In genomic region chr2:96760986-96761832, GRCh38 we compare ENCODE assay signal across 8 cellular contexts. TPM values are rescaled to one million over a fixed set of nuclear protein-coding genes. Genes with fewer than 3 reads are reported as not detected.
A peak's percentile ranks its signal among the peaks of the same experiment; 100 is the strongest.
DNase-seq lines count a peak whose midpoint lies in the region; ATAC-seq and TF ChIP-seq lines count a peak whose summit lies in the region.

No MANE protein-coding gene starts in this region.

- H3K27ac ChIP-seq in C4-2B, result peak overlapping the region; percentile 86
- H3K27ac ChIP-seq in HUES6 (ENCODE audit: low read depth, low read length), result no peak overlapping the region
- peak overlapping the region; percentile 65 for H3K27ac ChIP-seq in right cardiac atrium (ENCODE audit: low read length)

- intact Hi-C loops in right cardiac atrium (cut with DNase I), result loop anchor here in 1 of 4 donors (5.0 to 10.0 kb wide), 2 partner anchors 41 to 126 kb away; partner anchors contain the start of gene KANSL3

- H3K36me3 ChIP-seq in HUES6 (ENCODE audit: control insufficient read depth, insufficient read depth, low read length), result no peaks in the 10 kb centered on the region

- 26% methylated on average over 59 of the region's 59 CpGs for WGBS in right cardiac atrium

- peak; percentile 82 for DNase-seq in activated naive CD4-positive, alpha-beta T cell treated with anti-CD3 and anti-CD28 coated beads, Interleukin-2, amount 50 U/mL, for 16 hours
- peak; percentile 58 to 81 (median 77) for DNase-seq in right cardiac atrium
- no peak for DNase-seq in skeletal muscle cell (ENCODE audit: low read depth)
- DNase-seq in amniotic stem cell (lab: John Stamatoyannopoulos, UW), result no peak
- no peak for DNase-seq in activated gamma-delta T cell (lab: John Stamatoyannopoulos, UW)

- H3K4me1 ChIP-seq in HUES6 (ENCODE audit: control insufficient read depth, insufficient read depth, low read length) (peaks cover 52% of the 10 kb centered on the region), right cardiac atrium (ENCODE audit: control insufficient read depth, insufficient read depth, low read length) (peaks cover 21% of the 10 kb centered on the region)

- H3K9me3 ChIP-seq in HUES6 (ENCODE audit: control insufficient read depth, insufficient read depth, low read depth, low read length) (no peaks in the 10 kb centered on the region), right cardiac atrium (ENCODE audit: control insufficient read depth, low read length) (no peaks in the 10 kb centered on the region)

- TF ChIP-seq CTCF in C4-2B (conservative IDR thresholded peaks at IDR 0.05), result peak; percentile 82

- H3K9ac ChIP-seq in HUES6 (ENCODE audit: low read length), result peak overlapping the region; percentile 49

- H3K27me3 ChIP-seq in HUES6 (ENCODE audit: control insufficient read depth, insufficient read depth, low read length) (peaks cover 4% of the 10 kb centered on the region; the same call in 1 of the 2 replicates), right cardiac atrium (ENCODE audit: control insufficient read depth, insufficient read depth) (no peaks in the 10 kb centered on the region)

- H3K4me3 ChIP-seq in HUES6 (ENCODE audit: low read depth, low read length) (peak overlapping the region; percentile 85), right cardiac atrium (ENCODE audit: low read length) (peak overlapping the region; percentile 59), skeletal muscle cell (ENCODE audit: low read depth, low read length) (peak overlapping the region; percentile 61)

- ATAC-seq in GM19023 (IDR thresholded peaks at IDR 0.05; ENCODE audit: unreplicated experiment) (peak; percentile 59), right cardiac atrium (peak; percentile 17 to 20)

RNA-seq across cellular contexts. Expression of gene CNNM4, which starts 0.5 kb away (rescaled TPM):
- total RNA-seq in right cardiac atrium, result 10 to 100 TPM; 10.4 to 24.9 (median 21.5) TPM
- polyA plus RNA-seq in right cardiac atrium, result 10.4 TPM

RNA-seq across cellular contexts. Expression of gene LMAN2L, which starts 21.3 kb away (rescaled TPM):
- total RNA-seq in right cardiac atrium, result 10 to 100 TPM; 12.9 to 24.3 (median 19.9) TPM
- polyA plus RNA-seq in right cardiac atrium, result 16.7 TPM

RNA-seq across cellular contexts. Expression of gene CNNM3, which starts 54.9 kb away (rescaled TPM):
- total RNA-seq in right cardiac atrium, result 10 to 100 TPM in 3 of 4 donors, 1 to 10 TPM in 1; 8.6 to 14.5 (median 11.5) TPM
- polyA plus RNA-seq in right cardiac atrium, result 7.2 TPM

Comparison
In these comparisons a context has a peak if more than half of its experiments do, and no peak if none do; other contexts are left out.
1. DNase-seq: peak in activated naive CD4-positive, alpha-beta T cell treated with anti-CD3 and anti-CD28 coated beads, Interleukin-2, amount 50 U/mL, for 16 hours (single experiment) and right cardiac atrium (3 of 3); none in skeletal muscle cell (single experiment), amniotic stem cell (single experiment) and activated gamma-delta T cell (single experiment).
2. Peak in every context shown above with its lines, with median percentiles within 50 percentile points of each other: H3K4me3 ChIP-seq.